In the genomic region with DNA sequence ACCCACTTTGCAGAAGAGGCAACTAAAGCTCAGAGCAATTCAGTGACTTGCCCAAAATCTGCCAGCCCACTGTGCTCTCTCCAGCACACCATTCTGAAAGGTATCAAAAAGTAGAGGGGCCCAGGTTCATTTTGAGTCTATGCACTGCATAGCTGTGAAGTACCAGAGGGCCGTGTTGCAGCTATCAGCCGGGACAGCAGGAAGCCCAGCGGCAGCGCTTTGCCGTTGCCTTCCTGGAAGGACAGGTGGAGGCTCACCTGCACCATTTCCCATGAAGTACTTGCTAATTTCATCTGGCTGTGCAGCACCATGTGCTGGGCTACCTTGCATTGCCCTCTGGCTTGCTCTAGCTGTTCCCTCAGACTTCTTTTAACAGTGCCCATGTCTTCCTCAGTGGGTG, we compare ENCODE assay signal across 33 cellular contexts. TPM values are rescaled to one million over a fixed set of nuclear protein-coding genes. Genes with fewer than 3 reads are reported as not detected.
"Had no signal": no experiment of that assay in that cellular context is flagged by ENCODE, and none has a peak within 500 bp of the region (broad histone marks: within the 10 kb centered on the region; RNA-seq: fewer than 3 reads in every experiment).

No MANE protein-coding gene starts in this region.

- H3K4me3 ChIP-seq: left ventricle myocardium inferior, lung, neural progenitor cell, right atrium auricular region, right lobe of liver, smooth muscle cell, tibial nerve, upper lobe of left lung, vagina had no signal

- H3K36me3 ChIP-seq: left ventricle myocardium inferior, neural progenitor cell, neutrophil, right atrium auricular region, right lobe of liver, tibial nerve, upper lobe of left lung, vagina had no signal

- H3K27ac ChIP-seq: left ventricle myocardium inferior, neural progenitor cell, neutrophil, right atrium auricular region, right lobe of liver, tibial nerve, upper lobe of left lung, vagina had no signal

- H3K4me1 Mint-ChIP-seq: mesothelial cell of epicardium, nephron progenitor cell, neural progenitor cell had no signal

- H3K4me3 Mint-ChIP-seq: mesothelial cell of epicardium; naive B cell; natural killer cell; nephron progenitor cell; neural progenitor cell; stimulated activated memory B cell treated with anti-CD40 and anti-IgM and Interleukin-4, amounts not matched to agents 10 μg/mL and 1 μg/mL and 100 μg/mL, for 72 hours; stimulated activated naive CD8-positive, alpha-beta T cell treated with anti-CD3 and anti-CD28 coated beads, Interleukin-15, amount 100 ng/mL, for 72 hours had no signal

- FAIRE-seq: islet of Langerhans had no signal

- ATAC-seq: natural killer cell; right lobe of liver; stimulated activated memory B cell treated with anti-CD40 and anti-IgM and Interleukin-4, amounts not matched to agents 10 μg/mL and 1 μg/mL and 100 μg/mL, for 72 hours; stimulated activated naive CD8-positive, alpha-beta T cell treated with anti-CD3 and anti-CD28 coated beads, Interleukin-15, amount 100 ng/mL, for 72 hours had no signal

- H3K9ac ChIP-seq: neural progenitor cell had no signal

- H3K27me3 ChIP-seq: neural progenitor cell, neutrophil, right atrium auricular region, right lobe of liver, tibial nerve, upper lobe of left lung, vagina had no signal

- H3K27ac Mint-ChIP-seq: mesothelial cell of epicardium; naive B cell; natural killer cell; nephron progenitor cell; neural progenitor cell; progenitor cell of endocrine pancreas; stimulated activated memory B cell treated with anti-CD40 and anti-IgM and Interleukin-4, amounts not matched to agents 10 μg/mL and 1 μg/mL and 100 μg/mL, for 72 hours; stimulated activated naive CD8-positive, alpha-beta T cell treated with anti-CD3 and anti-CD28 coated beads, Interleukin-15, amount 100 ng/mL, for 72 hours had no signal

- H3K36me3 Mint-ChIP-seq: mesothelial cell of epicardium; naive B cell; natural killer cell; neural progenitor cell; stimulated activated memory B cell treated with anti-CD40 and anti-IgM and Interleukin-4, amounts not matched to agents 10 μg/mL and 1 μg/mL and 100 μg/mL, for 72 hours had no signal

- H3K4me2 ChIP-seq: neural progenitor cell, smooth muscle cell had no signal

- H3K9me3 ChIP-seq: left ventricle myocardium inferior, neutrophil, right atrium auricular region, right lobe of liver, tibial nerve, upper lobe of left lung, vagina had no signal

- H3K27me3 Mint-ChIP-seq: naive B cell; progenitor cell of endocrine pancreas; stimulated activated memory B cell treated with anti-CD40 and anti-IgM and Interleukin-4, amounts not matched to agents 10 μg/mL and 1 μg/mL and 100 μg/mL, for 72 hours; stimulated activated naive CD8-positive, alpha-beta T cell treated with anti-CD3 and anti-CD28 coated beads, Interleukin-15, amount 100 ng/mL, for 72 hours had no signal

- H2AFZ ChIP-seq: neural progenitor cell had no signal

- DNase-seq: hippocampal formation; left ventricle myocardium inferior; mesendoderm; naive B cell; natural killer cell; nephron progenitor cell; occipital lobe; right lobe of liver; stimulated activated CD4-positive, alpha-beta T cell treated with anti-CD3 and anti-CD28 coated beads, Interleukin-1b, Interleukin-23, amount 100 ng/mL, for 48 hours; stimulated activated CD4-positive, alpha-beta T cell treated with anti-CD3 and anti-CD28 coated beads, Interleukin-2, amount 100 ng/mL, for 48 hours; stimulated activated CD4-positive, alpha-beta T cell treated with anti-CD3 and anti-CD28 coated beads, Interleukin-4, amount 100 ng/mL, for 4 hours; stimulated activated CD8-positive, alpha-beta memory T cell treated with anti-CD3 and anti-CD28 coated beads, Interleukin-4, amount 100 ng/mL, for 48 hours; stimulated activated naive CD4-positive, alpha-beta T cell treated with Interleukin-2 at 50 U/mL for 16 hours; stimulated activated naive CD8-positive, alpha-beta T cell treated with anti-CD3 and anti-CD28 coated beads, Interleukin-15, amount 100 ng/mL, for 72 hours; substantia nigra; upper lobe of left lung had no signal

- H3K4me1 ChIP-seq: left ventricle myocardium inferior, right atrium auricular region, right lobe of liver, tibial nerve, upper lobe of left lung, vagina had no signal

- H3K9me3 Mint-ChIP-seq: mesothelial cell of epicardium; naive B cell; natural killer cell; nephron progenitor cell; neural progenitor cell; stimulated activated memory B cell treated with anti-CD40 and anti-IgM and Interleukin-4, amounts not matched to agents 10 μg/mL and 1 μg/mL and 100 μg/mL, for 72 hours; stimulated activated naive CD8-positive, alpha-beta T cell treated with anti-CD3 and anti-CD28 coated beads, Interleukin-15, amount 100 ng/mL, for 72 hours had no signal

RNA-seq across cellular contexts. Expression of gene SERPINE3, which starts 2.7 kb away (rescaled TPM):
- total RNA-seq: kidney epithelial cell, left ventricle myocardium inferior, lung, natural killer cell, osteocyte, progenitor cell of endocrine pancreas, pulmonary artery endothelial cell, renal cortical epithelial cell, right atrium auricular region, right lobe of liver, skeletal muscle tissue, smooth muscle cell, upper lobe of left lung, vagina had no signal
- polyA plus RNA-seq: lung, smooth muscle cell, urinary bladder had no signal
